ENCODE assay signal across 8 cellular contexts in the genomic region with DNA sequence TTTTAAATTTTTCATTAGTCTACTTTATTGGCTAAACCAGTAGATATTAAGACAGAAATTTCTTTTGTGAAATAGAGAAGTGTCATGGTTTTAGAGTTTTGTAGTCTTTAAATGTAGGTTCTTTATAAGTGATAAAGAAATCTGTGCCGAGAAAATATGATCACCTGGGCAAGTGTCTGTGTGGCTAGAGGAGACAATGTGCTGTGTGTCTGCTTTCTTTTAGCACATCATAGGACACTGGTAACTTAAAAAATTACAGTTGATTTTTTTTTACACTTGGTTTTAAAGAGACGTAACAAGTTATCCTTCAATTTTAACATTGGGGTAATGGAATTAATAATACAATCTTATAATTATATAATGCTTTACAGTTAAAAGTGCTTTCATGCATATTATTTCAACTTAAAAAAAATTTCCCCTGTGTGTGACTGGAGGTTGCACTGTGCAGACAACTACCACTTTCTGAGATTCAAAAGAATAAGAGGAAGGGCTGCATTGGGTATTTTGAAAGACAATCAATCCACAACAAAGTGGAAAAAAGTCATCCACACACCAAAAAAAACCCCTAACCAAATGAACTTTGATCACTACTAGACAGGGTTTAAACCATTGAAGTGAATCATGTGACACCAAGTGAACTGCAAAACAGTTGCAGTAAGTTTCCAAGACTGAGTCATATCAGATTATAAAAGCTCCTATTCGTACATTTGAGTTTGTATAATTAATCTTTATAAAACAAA. TPM values are rescaled to one million over a fixed set of nuclear protein-coding genes. Genes with fewer than 3 reads are reported as not detected.
DNase-seq lines count a peak whose midpoint lies in the region; ATAC-seq and TF ChIP-seq lines count a peak whose summit lies in the region.

No MANE protein-coding gene starts in this region.

- no peaks in the 10 kb centered on the region for H3K36me3 ChIP-seq in kidney epithelial cell (ENCODE audit: control insufficient read depth, insufficient read depth, low read length)

- H3K27ac Mint-ChIP-seq in activated T-cell treated with anti-CD3 and anti-CD28 coated beads, Interleukin-2, amount 50 U/mL, for 24 hours: peak overlapping the region; percentile 99

- H3K27me3 Mint-ChIP-seq in activated T-cell treated with anti-CD3 and anti-CD28 coated beads, Interleukin-2, amount 50 U/mL, for 24 hours: no peaks in the 10 kb centered on the region

- peaks cover 88% of the 10 kb centered on the region for H3K36me3 Mint-ChIP-seq in activated T-cell treated with anti-CD3 and anti-CD28 coated beads, Interleukin-2, amount 50 U/mL, for 24 hours (ENCODE audit: low read depth)

- DNase-seq in activated T-cell treated with anti-CD3 and anti-CD28 coated beads, Interleukin-2, amount 50 U/mL, for 24 hours: no peak
- DNase-seq in activated T-cell treated with anti-CD3 and anti-CD28 coated beads, Interleukin-2, amount 50 U/mL, for 1 hour: no peak
- DNase-seq in SW480 (ENCODE audit: low spot score): peak; percentile 17
- peak; percentile 5 for DNase-seq in kidney epithelial cell (ENCODE audit: low read depth)
- DNase-seq in NK-92 treated with Interleukin-12 subunit alpha and Interleukin-12 subunit beta, amount 100 ng/mL, for 24 hours (lab: John Stamatoyannopoulos, UW): no peak
- DNase-seq in NCI-H82 (lab: John Stamatoyannopoulos, UW): no peak
- DNase-seq in NCI-H1092 treated with DMSO at 0.1 percent for 48 hours (lab: John Stamatoyannopoulos, UW): no peak

- peaks cover 94% of the 10 kb centered on the region for H3K4me1 Mint-ChIP-seq in activated T-cell treated with anti-CD3 and anti-CD28 coated beads, Interleukin-2, amount 50 U/mL, for 24 hours (ENCODE audit: low read depth)

- no peaks in the 10 kb centered on the region for H3K27me3 ChIP-seq in kidney epithelial cell (ENCODE audit: control insufficient read depth, insufficient read depth, low read length)

- peak overlapping the region; percentile 63 for H3K4me3 Mint-ChIP-seq in activated T-cell treated with anti-CD3 and anti-CD28 coated beads, Interleukin-2, amount 50 U/mL, for 24 hours

- ATAC-seq in HG02885 (IDR thresholded peaks at IDR 0.05; ENCODE audit: poor library complexity, unreplicated experiment): peak; percentile 73

- TF ChIP-seq CTCF in kidney epithelial cell (IDR thresholded peaks at IDR 0.05; ENCODE audit: insufficient read depth, low read length, poor library complexity, severe bottlenecking): no peak

- peaks cover 13% of the 10 kb centered on the region for H3K9me3 Mint-ChIP-seq in activated T-cell treated with anti-CD3 and anti-CD28 coated beads, Interleukin-2, amount 50 U/mL, for 24 hours

- no peak overlapping the region for H3K4me3 ChIP-seq in kidney epithelial cell (ENCODE audit: low read depth, low read length)

RNA-seq across cellular contexts. Expression of a gene that starts 50.0 kb away (rescaled TPM):
- total RNA-seq in kidney epithelial cell: 0.21 and 1.3 TPM in 2 replicates

Comparison
In these comparisons a context has a peak if more than half of its experiments do, and no peak if none do; other contexts are left out.
1. DNase-seq: peak in SW480 (single experiment) and kidney epithelial cell (single experiment); none in activated T-cell treated with anti-CD3 and anti-CD28 coated beads, Interleukin-2, amount 50 U/mL, for 24 hours (single experiment), activated T-cell treated with anti-CD3 and anti-CD28 coated beads, Interleukin-2, amount 50 U/mL, for 1 hour (single experiment), NK-92 treated with Interleukin-12 subunit alpha and Interleukin-12 subunit beta, amount 100 ng/mL, for 24 hours (single experiment), NCI-H82 (single experiment) and NCI-H1092 treated with DMSO at 0.1 percent for 48 hours (single experiment).